ENCODE assay signal across 1 cellular context in the genomic region with DNA sequence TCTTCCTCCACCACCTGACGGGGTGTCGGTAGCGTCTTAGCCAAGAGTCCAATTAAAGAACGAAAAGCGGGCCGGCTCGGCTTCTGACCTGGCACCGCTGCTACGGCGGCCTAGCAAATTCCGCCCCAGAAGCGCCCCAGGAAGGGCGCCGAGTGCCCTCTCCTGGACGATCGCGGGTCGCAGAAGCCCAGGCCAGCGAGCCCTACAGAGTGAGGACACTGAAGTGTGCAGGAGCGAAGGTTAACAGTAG.
A peak's percentile ranks its signal among the peaks of the same experiment; 100 is the strongest.
TF ChIP-seq lines count a peak whose summit lies in the region.

No MANE protein-coding gene starts in this region.

TF ChIP-seq in HepG2, 621 proteins besides CTCF, POLR2A, EP300 and RAD21 (continued from another document and continues in another):
- TF ChIP-seq, protein P1, sequence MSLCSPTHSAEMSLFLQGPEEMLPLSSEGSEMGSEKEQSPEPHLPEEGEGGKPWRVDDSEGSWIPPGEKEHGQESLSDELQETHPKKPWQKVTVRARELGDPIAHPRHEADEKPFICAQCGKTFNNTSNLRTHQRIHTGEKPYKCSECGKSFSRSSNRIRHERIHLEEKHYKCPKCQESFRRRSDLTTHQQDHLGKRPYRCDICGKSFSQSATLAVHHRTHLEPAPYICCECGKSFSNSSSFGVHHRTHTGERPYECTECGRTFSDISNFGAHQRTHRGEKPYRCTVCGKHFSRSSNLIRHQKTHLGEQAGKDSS (CRISPR knock-in tag; IDR thresholded peaks at IDR 0.05; ENCODE audit: borderline replicate concordance, low read depth), result no peak
- TF ChIP-seq ZNF674 (CRISPR knock-in tag; IDR thresholded peaks at IDR 0.05; ENCODE audit: low read depth), result no peak
- no peak for TF ChIP-seq ZFP36L2 (CRISPR knock-in tag; IDR thresholded peaks at IDR 0.05)
- TF ChIP-seq FOXO4 (CRISPR knock-in tag; conservative IDR thresholded peaks at IDR 0.05), result no peak
- peak; percentile 95 for TF ChIP-seq ZFX (CRISPR knock-in tag; IDR thresholded peaks at IDR 0.05; ENCODE audit: low read depth)
- peak; percentile 35; the same call in 1 of the 2 replicates for TF ChIP-seq ZNF430 (CRISPR knock-in tag; IDR thresholded peaks at IDR 0.05)
- TF ChIP-seq RFX3 (CRISPR knock-in tag; IDR thresholded peaks at IDR 0.05), result no peak
- TF ChIP-seq, protein P2, sequence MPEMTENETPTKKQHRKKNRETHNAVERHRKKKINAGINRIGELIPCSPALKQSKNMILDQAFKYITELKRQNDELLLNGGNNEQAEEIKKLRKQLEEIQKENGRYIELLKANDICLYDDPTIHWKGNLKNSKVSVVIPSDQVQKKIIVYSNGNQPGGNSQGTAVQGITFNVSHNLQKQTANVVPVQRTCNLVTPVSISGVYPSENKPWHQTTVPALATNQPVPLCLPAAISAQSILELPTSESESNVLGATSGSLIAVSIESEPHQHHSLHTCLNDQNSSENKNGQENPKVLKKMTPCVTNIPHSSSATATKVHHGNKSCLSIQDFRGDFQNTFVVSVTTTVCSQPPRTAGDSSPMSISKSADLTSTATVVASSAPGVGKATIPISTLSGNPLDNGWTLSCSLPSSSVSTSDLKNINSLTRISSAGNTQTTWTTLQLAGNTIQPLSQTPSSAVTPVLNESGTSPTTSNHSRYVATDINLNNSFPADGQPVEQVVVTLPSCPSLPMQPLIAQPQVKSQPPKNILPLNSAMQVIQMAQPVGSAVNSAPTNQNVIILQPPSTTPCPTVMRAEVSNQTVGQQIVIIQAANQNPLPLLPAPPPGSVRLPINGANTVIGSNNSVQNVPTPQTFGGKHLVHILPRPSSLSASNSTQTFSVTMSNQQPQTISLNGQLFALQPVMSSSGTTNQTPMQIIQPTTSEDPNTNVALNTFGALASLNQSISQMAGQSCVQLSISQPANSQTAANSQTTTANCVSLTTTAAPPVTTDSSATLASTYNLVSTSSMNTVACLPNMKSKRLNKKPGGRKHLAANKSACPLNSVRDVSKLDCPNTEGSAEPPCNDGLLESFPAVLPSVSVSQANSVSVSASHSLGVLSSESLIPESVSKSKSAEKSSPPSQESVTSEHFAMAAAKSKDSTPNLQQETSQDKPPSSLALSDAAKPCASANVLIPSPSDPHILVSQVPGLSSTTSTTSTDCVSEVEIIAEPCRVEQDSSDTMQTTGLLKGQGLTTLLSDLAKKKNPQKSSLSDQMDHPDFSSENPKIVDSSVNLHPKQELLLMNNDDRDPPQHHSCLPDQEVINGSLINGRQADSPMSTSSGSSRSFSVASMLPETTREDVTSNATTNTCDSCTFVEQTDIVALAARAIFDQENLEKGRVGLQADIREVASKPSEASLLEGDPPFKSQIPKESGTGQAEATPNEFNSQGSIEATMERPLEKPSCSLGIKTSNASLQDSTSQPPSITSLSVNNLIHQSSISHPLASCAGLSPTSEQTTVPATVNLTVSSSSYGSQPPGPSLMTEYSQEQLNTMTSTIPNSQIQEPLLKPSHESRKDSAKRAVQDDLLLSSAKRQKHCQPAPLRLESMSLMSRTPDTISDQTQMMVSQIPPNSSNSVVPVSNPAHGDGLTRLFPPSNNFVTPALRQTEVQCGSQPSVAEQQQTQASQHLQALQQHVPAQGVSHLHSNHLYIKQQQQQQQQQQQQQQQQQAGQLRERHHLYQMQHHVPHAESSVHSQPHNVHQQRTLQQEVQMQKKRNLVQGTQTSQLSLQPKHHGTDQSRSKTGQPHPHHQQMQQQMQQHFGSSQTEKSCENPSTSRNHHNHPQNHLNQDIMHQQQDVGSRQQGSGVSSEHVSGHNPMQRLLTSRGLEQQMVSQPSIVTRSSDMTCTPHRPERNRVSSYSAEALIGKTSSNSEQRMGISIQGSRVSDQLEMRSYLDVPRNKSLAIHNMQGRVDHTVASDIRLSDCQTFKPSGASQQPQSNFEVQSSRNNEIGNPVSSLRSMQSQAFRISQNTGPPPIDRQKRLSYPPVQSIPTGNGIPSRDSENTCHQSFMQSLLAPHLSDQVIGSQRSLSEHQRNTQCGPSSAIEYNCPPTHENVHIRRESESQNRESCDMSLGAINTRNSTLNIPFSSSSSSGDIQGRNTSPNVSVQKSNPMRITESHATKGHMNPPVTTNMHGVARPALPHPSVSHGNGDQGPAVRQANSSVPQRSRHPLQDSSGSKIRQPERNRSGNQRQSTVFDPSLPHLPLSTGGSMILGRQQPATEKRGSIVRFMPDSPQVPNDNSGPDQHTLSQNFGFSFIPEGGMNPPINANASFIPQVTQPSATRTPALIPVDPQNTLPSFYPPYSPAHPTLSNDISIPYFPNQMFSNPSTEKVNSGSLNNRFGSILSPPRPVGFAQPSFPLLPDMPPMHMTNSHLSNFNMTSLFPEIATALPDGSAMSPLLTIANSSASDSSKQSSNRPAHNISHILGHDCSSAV (CRISPR knock-in tag; IDR thresholded peaks at IDR 0.05; ENCODE audit: borderline replicate concordance), result no peak
- peak; percentile 82 for TF ChIP-seq ZFY (CRISPR knock-in tag; IDR thresholded peaks at IDR 0.05)
- TF ChIP-seq GABPA (IDR thresholded peaks at IDR 0.05; ENCODE audit: low read depth, low read length), result no peak
- TF ChIP-seq GABPA (CRISPR knock-in tag; IDR thresholded peaks at IDR 0.05; ENCODE audit: low read depth), result no peak
- no peak for TF ChIP-seq RCOR2 (CRISPR knock-in tag; IDR thresholded peaks at IDR 0.05)
- no peak for TF ChIP-seq ZMYM2 (CRISPR knock-in tag; IDR thresholded peaks at IDR 0.05)
- no peak; the same call in none of the 2 replicates for TF ChIP-seq HDAC2 (CRISPR knock-in tag; IDR thresholded peaks at IDR 0.05)
- no peak for TF ChIP-seq XBP1 (CRISPR knock-in tag; IDR thresholded peaks at IDR 0.05)
- TF ChIP-seq TMF1 (CRISPR knock-in tag; IDR thresholded peaks at IDR 0.05; ENCODE audit: low read depth), result no peak
- TF ChIP-seq TARDBP (CRISPR knock-in tag; IDR thresholded peaks at IDR 0.05), result no peak
- 0 out of 2 replicates have a peak, but pooled peaks have one; percentile 3 for TF ChIP-seq NCOA2 (CRISPR knock-in tag; IDR thresholded peaks at IDR 0.05)
- no peak for TF ChIP-seq ZNF773 (CRISPR knock-in tag; IDR thresholded peaks at IDR 0.05; ENCODE audit: borderline replicate concordance)
- no peak for TF ChIP-seq ZNF770 (CRISPR knock-in tag; IDR thresholded peaks at IDR 0.05)
- TF ChIP-seq PLRG1 (conservative IDR thresholded peaks at IDR 0.05), result no peak
- no peak for TF ChIP-seq GRHL1 (CRISPR knock-in tag; conservative IDR thresholded peaks at IDR 0.05)
- no peak for TF ChIP-seq SMAD9 (CRISPR knock-in tag; IDR thresholded peaks at IDR 0.05)
- no peak for TF ChIP-seq RAD51 (IDR thresholded peaks at IDR 0.05; ENCODE audit: borderline replicate concordance)
- TF ChIP-seq SMARCE1 (IDR thresholded peaks at IDR 0.05; ENCODE audit: borderline replicate concordance), result no peak
- TF ChIP-seq, protein P3, sequence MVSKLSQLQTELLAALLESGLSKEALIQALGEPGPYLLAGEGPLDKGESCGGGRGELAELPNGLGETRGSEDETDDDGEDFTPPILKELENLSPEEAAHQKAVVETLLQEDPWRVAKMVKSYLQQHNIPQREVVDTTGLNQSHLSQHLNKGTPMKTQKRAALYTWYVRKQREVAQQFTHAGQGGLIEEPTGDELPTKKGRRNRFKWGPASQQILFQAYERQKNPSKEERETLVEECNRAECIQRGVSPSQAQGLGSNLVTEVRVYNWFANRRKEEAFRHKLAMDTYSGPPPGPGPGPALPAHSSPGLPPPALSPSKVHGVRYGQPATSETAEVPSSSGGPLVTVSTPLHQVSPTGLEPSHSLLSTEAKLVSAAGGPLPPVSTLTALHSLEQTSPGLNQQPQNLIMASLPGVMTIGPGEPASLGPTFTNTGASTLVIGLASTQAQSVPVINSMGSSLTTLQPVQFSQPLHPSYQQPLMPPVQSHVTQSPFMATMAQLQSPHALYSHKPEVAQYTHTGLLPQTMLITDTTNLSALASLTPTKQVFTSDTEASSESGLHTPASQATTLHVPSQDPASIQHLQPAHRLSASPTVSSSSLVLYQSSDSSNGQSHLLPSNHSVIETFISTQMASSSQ (IDR thresholded peaks at IDR 0.05; ENCODE audit: low read depth), result no peak
- TF ChIP-seq, protein P3 (CRISPR knock-in tag; IDR thresholded peaks at IDR 0.05; ENCODE audit: borderline replicate concordance), result no peak
- no peak for TF ChIP-seq NFE2 (CRISPR knock-in tag; IDR thresholded peaks at IDR 0.05)
- no peak for TF ChIP-seq NR0B2 (CRISPR knock-in tag; IDR thresholded peaks at IDR 0.05)
- no peak; the same call in 1 of the 2 replicates for TF ChIP-seq WIZ (CRISPR knock-in tag; IDR thresholded peaks at IDR 0.05)
- no peak for TF ChIP-seq CBX2 (IDR thresholded peaks at IDR 0.05; ENCODE audit: low read depth, low read length)
- no peak for TF ChIP-seq CBX2 (CRISPR knock-in tag; IDR thresholded peaks at IDR 0.05; ENCODE audit: low read depth)
- peak; percentile 5; the same call in 1 of the 2 replicates for TF ChIP-seq ETV5 (CRISPR knock-in tag; IDR thresholded peaks at IDR 0.05; ENCODE audit: borderline replicate concordance)
- no peak for TF ChIP-seq EEA1 (CRISPR knock-in tag; IDR thresholded peaks at IDR 0.05; ENCODE audit: borderline replicate concordance)
- TF ChIP-seq THRA (CRISPR knock-in tag; IDR thresholded peaks at IDR 0.05; ENCODE audit: borderline replicate concordance), result peak; percentile 27
- TF ChIP-seq ZSCAN12 (CRISPR knock-in tag; IDR thresholded peaks at IDR 0.05), result no peak
